10 cellular contexts compared by ENCODE assay signal in genomic region chr18:79798999-79799370, GRCh38. TPM values are rescaled to one million over a fixed set of nuclear protein-coding genes. Genes with fewer than 3 reads are reported as not detected.
DNase-seq lines count a peak whose midpoint lies in the region; ATAC-seq and TF ChIP-seq lines count a peak whose summit lies in the region.
"Had no signal": no experiment of that assay in that cellular context is flagged by ENCODE, and none has a peak within 500 bp of the region (broad histone marks: within the 10 kb centered on the region; RNA-seq: fewer than 3 reads in every experiment).

No MANE protein-coding gene starts in this region.

- POLR2A ChIA-PET in activated B cell treated with CpG ODN at 0.5 μM for 24 hours (lab: Charles Lee), result interaction anchor here (0.9 kb wide), 1 partner anchor 146 kb away, joined by 3 read pairs; no protein-coding TSS in a partner anchor

- no peak overlapping the region for H3K27ac Mint-ChIP-seq in activated B cell treated with CpG ODN at 0.5 μM for 24 hours

- in situ Hi-C loops in G401 (cut with HindIII; ENCODE audit: low sequenced_read_pairs), result no loop called here

- peak overlapping the region; percentile 53 for H3K4me3 Mint-ChIP-seq in activated B cell treated with CpG ODN at 0.5 μM for 24 hours

- H3K4me1 Mint-ChIP-seq in activated B cell treated with CpG ODN at 0.5 μM for 24 hours, result peaks cover 19% of the 10 kb centered on the region

- no peaks in the 10 kb centered on the region for H3K9me3 Mint-ChIP-seq in activated B cell treated with CpG ODN at 0.5 μM for 24 hours

- peaks cover 22% of the 10 kb centered on the region for H3K27me3 Mint-ChIP-seq in activated B cell treated with CpG ODN at 0.5 μM for 24 hours

- no peaks in the 10 kb centered on the region for H3K36me3 Mint-ChIP-seq in activated B cell treated with CpG ODN at 0.5 μM for 24 hours (ENCODE audit: low read depth)

- CTCF ChIA-PET in activated B cell treated with CpG ODN at 0.5 μM for 24 hours (lab: Charles Lee), result interaction anchor here (1.3 kb wide), 2 partner anchors 11 to 159 kb away, joined by 3 read pairs; no protein-coding TSS in a partner anchor

- DNase-seq in HCEC 1CT (peak; percentile 27), activated B cell treated with CpG ODN at 0.5 μM for 24 hours (no peak), iris pigment epithelial cell (ENCODE audit: low read depth) (peak; percentile 49), sciatic nerve (ENCODE audit: low spot score) (peak; percentile 28), midbrain (lab: John Stamatoyannopoulos, UW) (no peak), G401 (ENCODE audit: low spot score) (no peak), activated gamma-delta T cell treated with Interleukin-2 at 50 U/mL for 16 hours (no peak)
- DNase-seq: activated CD4-positive, alpha-beta T cell treated with anti-CD3 and anti-CD28 coated beads for 1 hour; NCI-H1694 had no signal

- TF ChIP-seq CTCF in activated B cell treated with CpG ODN at 0.5 μM for 24 hours (IDR thresholded peaks at IDR 0.05), result no peak

- intact Hi-C loops in activated B cell treated with CpG ODN at 0.5 μM for 24 hours (cut with micrococcal nuclease), result loop anchor here (5.0 kb wide), 2 partner anchors 163 to 233 kb away; partner anchors contain the start of genes HSBP1L1 and RBFA
- intact Hi-C loops in sciatic nerve (cut with DNase I), result no loop called here

- ATAC-seq in activated B cell treated with CpG ODN at 0.5 μM for 24 hours (ENCODE audit: low read depth) (no peak), sciatic nerve (no peak)
- ATAC-seq: esophagus mucosa had no signal

RNA-seq across cellular contexts. Expression of gene KCNG2, which starts 1.2 kb away (rescaled TPM):
- total RNA-seq in activated B cell treated with CpG ODN at 0.5 μM for 24 hours (not detected in 2 replicates), sciatic nerve (0.22 TPM)
- total RNA-seq in G401 (2014; rRNA removed; shearing (Covaris generic)), result 3.8 and 8.6 TPM in 2 replicates

Comparison
In these comparisons a context has a peak if more than half of its experiments do, and no peak if none do; other contexts are left out.
1. DNase-seq: peak in HCEC 1CT (single experiment), iris pigment epithelial cell (single experiment) and sciatic nerve (single experiment); none in activated B cell treated with CpG ODN at 0.5 μM for 24 hours (single experiment), midbrain (single experiment), G401 (single experiment) and activated gamma-delta T cell treated with Interleukin-2 at 50 U/mL for 16 hours (single experiment).